9 cellular contexts compared by ENCODE assay signal in genomic region chr6:69665437-69665836, GRCh38.
"Had no signal": no experiment of that assay in that cellular context is flagged by ENCODE, and none has a peak within 500 bp of the region (broad histone marks: within the 10 kb centered on the region; RNA-seq: fewer than 3 reads in every experiment).

No MANE protein-coding gene starts in this region.

- H2AFZ ChIP-seq: GM23338 had no signal

- H3K4me3 Mint-ChIP-seq: GM23338, H9, IgD-negative memory B cell had no signal

- H3K27ac Mint-ChIP-seq: GM23338, H9, IgD-negative memory B cell had no signal

- H3K4me3 ChIP-seq: GM23338 had no signal

- H3K9me3 Mint-ChIP-seq: GM23338, H9, IgD-negative memory B cell had no signal

- FAIRE-seq: H1, H54, HepG2 had no signal

- H3K4me1 Mint-ChIP-seq: GM23338, H9 had no signal

- H3K27ac ChIP-seq: HL-60 had no signal

- H3K4me2 ChIP-seq: GM23338 had no signal

- H3K27me3 Mint-ChIP-seq: IgD-negative memory B cell had no signal

- DNase-seq: H9, HCEC 1CT, KBM-7 had no signal

- ATAC-seq: GM23338, HepG2 had no signal

- H3K36me3 Mint-ChIP-seq: IgD-negative memory B cell had no signal
